ENCODE assay signal across 15 cellular contexts in the genomic region with DNA sequence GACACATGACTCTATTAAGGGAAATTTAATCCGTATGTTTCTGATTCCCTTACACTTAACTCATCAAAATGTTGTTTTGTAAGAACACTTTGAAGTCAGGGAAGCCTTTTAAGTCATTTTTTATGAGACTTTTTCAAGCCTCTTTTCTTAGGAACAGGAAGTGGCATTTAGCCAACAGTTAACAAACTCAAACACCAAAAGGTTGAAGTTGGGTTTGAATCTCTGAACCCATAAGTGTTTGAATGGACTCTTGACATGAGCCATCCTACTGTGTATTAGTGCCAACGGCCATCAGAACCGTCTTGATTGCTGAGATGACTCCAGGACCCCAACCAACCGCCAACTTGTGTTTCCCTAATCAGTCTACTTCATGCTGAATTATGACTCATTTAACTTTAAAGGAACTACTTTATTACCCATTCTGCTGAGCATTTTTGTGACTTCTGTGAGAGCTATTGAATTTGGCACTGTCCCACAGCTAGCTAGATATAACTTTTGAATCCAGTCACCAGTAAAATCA.
DNase-seq lines count a peak whose midpoint lies in the region; ATAC-seq, FAIRE-seq and TF ChIP-seq lines count a peak whose summit lies in the region.
"Had no signal": no experiment of that assay in that cellular context is flagged by ENCODE, and none has a peak within 500 bp of the region (broad histone marks: within the 10 kb centered on the region; RNA-seq: fewer than 3 reads in every experiment).

No MANE protein-coding gene starts in this region.

- ATAC-seq in A549 (no peak), GM18520 (IDR thresholded peaks at IDR 0.05; ENCODE audit: unreplicated experiment) (no peak), GM21515 (IDR thresholded peaks at IDR 0.05; ENCODE audit: unreplicated experiment) (no peak), HG03175 (IDR thresholded peaks at IDR 0.05; ENCODE audit: unreplicated experiment) (no peak)

- H3K27me3 Mint-ChIP-seq in HFFc6 (ENCODE audit: insufficient read depth): no peaks in the 10 kb centered on the region
- H3K27me3 Mint-ChIP-seq: activated CD4-positive, alpha-beta T cell treated with anti-CD3 and anti-CD28 coated beads, Interleukin-2, amount 10 ng/mL, durations not matched to agents 24 days and 14 days had no signal

- H3K4me3 ChIP-seq in A549: no peak overlapping the region
- H3K4me3 ChIP-seq: ovary had no signal

- POLR2A ChIA-PET in A549 (lab: Yijun Ruan, JAX): no interaction called here

- H3K27ac Mint-ChIP-seq in HFFc6: peak overlapping the region; percentile 87
- H3K27ac Mint-ChIP-seq: activated CD4-positive, alpha-beta T cell treated with anti-CD3 and anti-CD28 coated beads, Interleukin-2, amount 10 ng/mL, durations not matched to agents 24 days and 14 days had no signal

- no peak for TF ChIP-seq EP300 in A549 (IDR thresholded peaks at IDR 0.05)

- no peak for TF ChIP-seq POLR2A in A549 (IDR thresholded peaks at IDR 0.05; ENCODE audit: low read length)

- WGBS in A549 (ENCODE audit: missing lambda C conversion rate): 45% methylated on average over 4 of the region's 4 CpGs

- peak overlapping the region; percentile 71 for H3K4me3 Mint-ChIP-seq in HFFc6
- H3K4me3 Mint-ChIP-seq: activated CD4-positive, alpha-beta T cell treated with anti-CD3 and anti-CD28 coated beads, Interleukin-2, amount 10 ng/mL, durations not matched to agents 24 days and 14 days had no signal

- H3K27ac ChIP-seq in A549: 0 out of 6 replicates have a peak overlapping the region, but pooled peaks of 1 of the 2 experiments have one; percentile 4
- H3K27ac ChIP-seq: ovary had no signal

- H3K4me2 ChIP-seq in A549: peak overlapping the region; percentile 12; the same call in 1 of the 3 replicates

- no peak for FAIRE-seq in A549 (lab: Jason Lieb, UNC)
- FAIRE-seq: GM19239 had no signal

- H3K4me1 ChIP-seq in A549: peaks cover 23% of the 10 kb centered on the region; the same call in 2 of the 3 replicates

- TF ChIP-seq CTCF in A549 (IDR thresholded peaks at IDR 0.05) (no peak), HFFc6 (IDR thresholded peaks at IDR 0.05) (no peak)

- CTCF ChIA-PET in A549 (lab: Yijun Ruan, JAX): interaction anchor here (1.2 kb wide), 1 partner anchor 205 kb away, joined by 3 read pairs; no protein-coding TSS in a partner anchor

- no peaks in the 10 kb centered on the region for H3K9me3 ChIP-seq in A549

- no peak for TF ChIP-seq RAD21 in A549 (conservative IDR thresholded peaks at IDR 0.05 in 1 of 2, IDR thresholded peaks at IDR 0.05 in 1 of 2)

- peaks cover 85% of the 10 kb centered on the region for H3K4me1 Mint-ChIP-seq in HFFc6 (ENCODE audit: low read depth)
- H3K4me1 Mint-ChIP-seq: activated CD4-positive, alpha-beta T cell treated with anti-CD3 and anti-CD28 coated beads, Interleukin-2, amount 10 ng/mL, durations not matched to agents 24 days and 14 days had no signal

- H3K9me3 Mint-ChIP-seq in HFFc6: no peaks in the 10 kb centered on the region

- DNase-seq in A549 (ENCODE audit: low read depth in 1 of 2, low spot score in 1 of 2) (peak in 1 of 2 experiments; percentile 14), HFFc6 (peak; percentile 90), SW480 (ENCODE audit: low spot score) (peak; percentile 63), left kidney (ENCODE audit: low read depth, low spot score) (peak; percentile 65)
- no peak for DNase-seq in stimulated activated CD4-positive, alpha-beta T cell treated with anti-CD3 and anti-CD28 coated beads, Interleukin-1b, Interleukin-23, amount 100 ng/mL, for 48 hours
- DNase-seq: activated CD4-positive, alpha-beta T cell treated with anti-CD3 and anti-CD28 coated beads, Interleukin-2, amount 10 ng/mL, durations not matched to agents 24 days and 14 days; activated gamma-delta T cell treated with Interleukin-2 at 50 U/mL for 16 hours; AML-193; NCI-H2171 treated with DMSO at 0.1 percent for 48 hours; ovary; SIG-M5 had no signal

- no peaks in the 10 kb centered on the region; the same call in 1 of the 2 replicates for H3K36me3 Mint-ChIP-seq in HFFc6 (ENCODE audit: low read depth)

TF ChIP-seq in A549, 52 proteins besides CTCF, POLR2A, EP300 and RAD21:
- TF ChIP-seq RARB (CRISPR knock-in tag; IDR thresholded peaks at IDR 0.05) (no peak), RFX5 (IDR thresholded peaks at IDR 0.05) (no peak), MYC (IDR thresholded peaks at IDR 0.05; ENCODE audit: borderline replicate concordance, low read length) (no peak), CBX2 (IDR thresholded peaks at IDR 0.05; ENCODE audit: borderline replicate concordance, low read depth) (no peak), TFCP2L1 (CRISPR knock-in tag; IDR thresholded peaks at IDR 0.05) (no peak), SREBF2 (IDR thresholded peaks at IDR 0.05) (no peak), HEYL (CRISPR knock-in tag; IDR thresholded peaks at IDR 0.05) (no peak), KDM1A (IDR thresholded peaks at IDR 0.05; ENCODE audit: low read depth) (no peak), HOXB13 (CRISPR knock-in tag; IDR thresholded peaks at IDR 0.05; ENCODE audit: low read depth) (no peak), HOXB5 (CRISPR knock-in tag; IDR thresholded peaks at IDR 0.05) (no peak), EHF (CRISPR knock-in tag; IDR thresholded peaks at IDR 0.05) (no peak), ZSCAN20 (CRISPR knock-in tag; IDR thresholded peaks at IDR 0.05) (no peak), CHD2 (IDR thresholded peaks at IDR 0.05; ENCODE audit: low read length, partially characterized antibody) (no peak), NR3C1 (IDR thresholded peaks at IDR 0.05) (no peak), TP53 (CRISPR knock-in tag; IDR thresholded peaks at IDR 0.05) (no peak), PHF8 (IDR thresholded peaks at IDR 0.05; ENCODE audit: borderline replicate concordance, low read depth) (no peak)
- TF ChIP-seq, protein P1, sequence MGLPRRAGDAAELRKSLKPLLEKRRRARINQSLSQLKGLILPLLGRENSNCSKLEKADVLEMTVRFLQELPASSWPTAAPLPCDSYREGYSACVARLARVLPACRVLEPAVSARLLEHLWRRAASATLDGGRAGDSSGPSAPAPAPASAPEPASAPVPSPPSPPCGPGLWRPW (IDR thresholded peaks at IDR 0.05): no peak
- TF ChIP-seq, protein P2, sequence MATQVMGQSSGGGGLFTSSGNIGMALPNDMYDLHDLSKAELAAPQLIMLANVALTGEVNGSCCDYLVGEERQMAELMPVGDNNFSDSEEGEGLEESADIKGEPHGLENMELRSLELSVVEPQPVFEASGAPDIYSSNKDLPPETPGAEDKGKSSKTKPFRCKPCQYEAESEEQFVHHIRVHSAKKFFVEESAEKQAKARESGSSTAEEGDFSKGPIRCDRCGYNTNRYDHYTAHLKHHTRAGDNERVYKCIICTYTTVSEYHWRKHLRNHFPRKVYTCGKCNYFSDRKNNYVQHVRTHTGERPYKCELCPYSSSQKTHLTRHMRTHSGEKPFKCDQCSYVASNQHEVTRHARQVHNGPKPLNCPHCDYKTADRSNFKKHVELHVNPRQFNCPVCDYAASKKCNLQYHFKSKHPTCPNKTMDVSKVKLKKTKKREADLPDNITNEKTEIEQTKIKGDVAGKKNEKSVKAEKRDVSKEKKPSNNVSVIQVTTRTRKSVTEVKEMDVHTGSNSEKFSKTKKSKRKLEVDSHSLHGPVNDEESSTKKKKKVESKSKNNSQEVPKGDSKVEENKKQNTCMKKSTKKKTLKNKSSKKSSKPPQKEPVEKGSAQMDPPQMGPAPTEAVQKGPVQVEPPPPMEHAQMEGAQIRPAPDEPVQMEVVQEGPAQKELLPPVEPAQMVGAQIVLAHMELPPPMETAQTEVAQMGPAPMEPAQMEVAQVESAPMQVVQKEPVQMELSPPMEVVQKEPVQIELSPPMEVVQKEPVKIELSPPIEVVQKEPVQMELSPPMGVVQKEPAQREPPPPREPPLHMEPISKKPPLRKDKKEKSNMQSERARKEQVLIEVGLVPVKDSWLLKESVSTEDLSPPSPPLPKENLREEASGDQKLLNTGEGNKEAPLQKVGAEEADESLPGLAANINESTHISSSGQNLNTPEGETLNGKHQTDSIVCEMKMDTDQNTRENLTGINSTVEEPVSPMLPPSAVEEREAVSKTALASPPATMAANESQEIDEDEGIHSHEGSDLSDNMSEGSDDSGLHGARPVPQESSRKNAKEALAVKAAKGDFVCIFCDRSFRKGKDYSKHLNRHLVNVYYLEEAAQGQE (IDR thresholded peaks at IDR 0.05): no peak
- TF ChIP-seq, protein P3, sequence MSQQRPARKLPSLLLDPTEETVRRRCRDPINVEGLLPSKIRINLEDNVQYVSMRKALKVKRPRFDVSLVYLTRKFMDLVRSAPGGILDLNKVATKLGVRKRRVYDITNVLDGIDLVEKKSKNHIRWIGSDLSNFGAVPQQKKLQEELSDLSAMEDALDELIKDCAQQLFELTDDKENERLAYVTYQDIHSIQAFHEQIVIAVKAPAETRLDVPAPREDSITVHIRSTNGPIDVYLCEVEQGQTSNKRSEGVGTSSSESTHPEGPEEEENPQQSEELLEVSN (IDR thresholded peaks at IDR 0.05; ENCODE audit: borderline replicate concordance, low read depth): no peak
TF ChIP-seq in A549: peak in this region for 0.
